Comparison of ENCODE assay signal across 1 cellular context in genomic region chr1:214445846-214446614, GRCh38.
TF ChIP-seq lines count a peak whose summit lies in the region.

No MANE protein-coding gene starts in this region.

TF ChIP-seq in HEK293, 187 proteins besides CTCF, POLR2A, EP300 and RAD21 (continued from another document and continues in another):
- TF ChIP-seq ZNF518A (tag by site-specific recombination; conservative IDR thresholded peaks at IDR 0.05; ENCODE audit: low read depth) (no peak; the same call in 1 of the 2 replicates), WT1 (tag by site-specific recombination; IDR thresholded peaks at IDR 0.05) (no peak; the same call in 1 of the 2 replicates), ZNF692 (tag by site-specific recombination; IDR thresholded peaks at IDR 0.05) (0 out of 2 replicates have a peak, but pooled peaks have one; percentile 48), ZIC2 (tag by site-specific recombination; IDR thresholded peaks at IDR 0.05) (0 out of 2 replicates have a peak, but pooled peaks have one; percentile 10), ZEB2 (tag by site-specific recombination; IDR thresholded peaks at IDR 0.05) (peak; percentile 59; the same call in 1 of the 2 replicates), ZSCAN16 (tag by site-specific recombination; IDR thresholded peaks at IDR 0.05) (no peak), ZFP69B (tag by site-specific recombination; IDR thresholded peaks at IDR 0.05) (0 out of 2 replicates have a peak, but pooled peaks have one; percentile 13), ZNF843 (tag by site-specific recombination; IDR thresholded peaks at IDR 0.05) (peak; percentile 83), ZNF292 (tag by site-specific recombination; IDR thresholded peaks at IDR 0.05; ENCODE audit: borderline replicate concordance, low read depth) (no peak), ZNF155 (tag by site-specific recombination; IDR thresholded peaks at IDR 0.05) (no peak), ZNF580 (tag by site-specific recombination; IDR thresholded peaks at IDR 0.05) (no peak), ZNF2 (tag by site-specific recombination; IDR thresholded peaks at IDR 0.05) (0 out of 2 replicates have a peak, but pooled peaks have one; percentile 30), ZNF10 (tag by site-specific recombination; IDR thresholded peaks at IDR 0.05) (no peak), ZNF404 (tag by site-specific recombination; IDR thresholded peaks at IDR 0.05) (no peak), ZFP3 (tag by site-specific recombination; IDR thresholded peaks at IDR 0.05; ENCODE audit: low read depth) (no peak), HIC1 (tag by site-specific recombination; IDR thresholded peaks at IDR 0.05) (peak; percentile 78), OSR2 (tag by site-specific recombination; IDR thresholded peaks at IDR 0.05) (peak; percentile 67; the same call in 1 of the 2 replicates), TCF7L2 (IDR thresholded peaks at IDR 0.05; ENCODE audit: borderline replicate concordance, low read depth, low read length) (no peak), OVOL3 (tag by site-specific recombination; IDR thresholded peaks at IDR 0.05) (no peak), GFI1B (tag by site-specific recombination; IDR thresholded peaks at IDR 0.05) (peak; percentile 67; the same call in 1 of the 2 replicates), INSM2 (tag by site-specific recombination; IDR thresholded peaks at IDR 0.05) (peak; percentile 82), ZBTB11 (tag by site-specific recombination; conservative IDR thresholded peaks at IDR 0.05; ENCODE audit: low read depth) (no peak), PRDM6 (tag by site-specific recombination; IDR thresholded peaks at IDR 0.05) (peak; percentile 96), ZBTB17 (tag by site-specific recombination; IDR thresholded peaks at IDR 0.05) (no peak), ZNF423 (tag by site-specific recombination; IDR thresholded peaks at IDR 0.05) (no peak), ZNF274 (IDR thresholded peaks at IDR 0.05; ENCODE audit: low read length) (no peak), ZNF274 (tag by site-specific recombination; IDR thresholded peaks at IDR 0.05; ENCODE audit: borderline replicate concordance) (no peak), ZNF24 (tag by site-specific recombination; IDR thresholded peaks at IDR 0.05) (no peak), ZNF549 (tag by site-specific recombination; IDR thresholded peaks at IDR 0.05) (no peak), ZNF366 (tag by site-specific recombination; conservative IDR thresholded peaks at IDR 0.05) (0 out of 2 replicates have a peak, but pooled peaks have one; percentile 35), ZNF529 (tag by site-specific recombination; IDR thresholded peaks at IDR 0.05; ENCODE audit: insufficient replicate concordance) (no peak), PRDM1 (tag by site-specific recombination; IDR thresholded peaks at IDR 0.05) (peak; percentile 48; the same call in 1 of the 2 replicates), REST (tag by site-specific recombination; IDR thresholded peaks at IDR 0.05) (no peak), ZNF501 (tag by site-specific recombination; IDR thresholded peaks at IDR 0.05) (no peak), MZF1 (tag by site-specific recombination; IDR thresholded peaks at IDR 0.05; ENCODE audit: borderline replicate concordance) (peak; percentile 69), ZNF660 (tag by site-specific recombination; IDR thresholded peaks at IDR 0.05) (0 out of 2 replicates have a peak, but pooled peaks have one; percentile 53), ZNF18 (tag by site-specific recombination; IDR thresholded peaks at IDR 0.05) (no peak), ZNF311 (tag by site-specific recombination; IDR thresholded peaks at IDR 0.05; ENCODE audit: borderline replicate concordance) (no peak)
